1 cellular context compared by ENCODE assay signal in the genomic region with DNA sequence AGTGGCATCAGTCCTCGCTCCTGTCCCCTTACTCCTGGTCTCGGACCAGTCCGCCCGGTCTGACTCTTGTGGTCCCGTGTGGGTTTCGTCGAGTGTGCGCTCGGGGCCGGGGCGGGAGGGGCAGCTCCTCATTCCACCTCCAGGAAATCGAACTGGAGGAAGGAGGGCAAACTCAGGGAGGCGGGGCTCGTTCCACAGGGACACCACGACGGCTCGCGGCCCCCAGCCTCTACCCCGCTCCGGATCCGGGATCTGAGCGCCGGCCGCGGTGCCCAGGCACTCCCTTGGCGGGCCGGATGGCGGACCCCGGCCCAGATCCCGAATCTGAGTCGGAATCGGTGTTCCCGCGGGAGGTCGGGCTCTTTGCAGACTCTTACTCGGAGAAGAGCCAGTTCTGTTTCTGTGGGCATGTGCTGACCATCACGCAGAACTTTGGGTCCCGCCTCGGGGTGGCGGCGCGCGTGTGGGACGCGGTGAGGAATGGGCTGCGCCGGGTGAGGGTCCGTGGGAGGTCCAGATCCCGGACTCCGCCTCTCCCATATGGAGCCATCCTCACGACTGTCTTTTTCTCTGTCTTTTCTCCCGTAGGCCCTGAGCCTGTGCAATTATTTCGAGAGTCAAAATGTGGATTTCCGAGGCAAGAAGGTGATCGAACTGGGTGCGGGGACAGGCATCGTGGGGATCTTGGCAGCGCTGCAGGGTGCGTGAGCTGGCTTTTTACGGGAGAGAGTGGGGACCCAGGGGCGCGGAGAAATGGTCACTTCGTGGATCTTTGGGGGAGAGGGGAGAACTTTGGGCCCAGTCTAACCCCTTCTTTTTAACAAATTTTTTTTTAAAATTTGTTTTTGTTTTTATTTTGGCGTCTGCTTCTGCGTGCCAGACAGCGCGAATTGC.
A peak's percentile ranks its signal among the peaks of the same experiment; 100 is the strongest.
TF ChIP-seq lines count a peak whose summit lies in the region.

A gene (plus strand): TSS at position 186 of the 894 bp plus-strand sequence. CDS start 111 bp downstream, at position 297.

TF ChIP-seq in K562, 482 proteins besides CTCF, POLR2A, EP300 and RAD21 (continued from another document and continues in another):
- TF ChIP-seq, protein P1, sequence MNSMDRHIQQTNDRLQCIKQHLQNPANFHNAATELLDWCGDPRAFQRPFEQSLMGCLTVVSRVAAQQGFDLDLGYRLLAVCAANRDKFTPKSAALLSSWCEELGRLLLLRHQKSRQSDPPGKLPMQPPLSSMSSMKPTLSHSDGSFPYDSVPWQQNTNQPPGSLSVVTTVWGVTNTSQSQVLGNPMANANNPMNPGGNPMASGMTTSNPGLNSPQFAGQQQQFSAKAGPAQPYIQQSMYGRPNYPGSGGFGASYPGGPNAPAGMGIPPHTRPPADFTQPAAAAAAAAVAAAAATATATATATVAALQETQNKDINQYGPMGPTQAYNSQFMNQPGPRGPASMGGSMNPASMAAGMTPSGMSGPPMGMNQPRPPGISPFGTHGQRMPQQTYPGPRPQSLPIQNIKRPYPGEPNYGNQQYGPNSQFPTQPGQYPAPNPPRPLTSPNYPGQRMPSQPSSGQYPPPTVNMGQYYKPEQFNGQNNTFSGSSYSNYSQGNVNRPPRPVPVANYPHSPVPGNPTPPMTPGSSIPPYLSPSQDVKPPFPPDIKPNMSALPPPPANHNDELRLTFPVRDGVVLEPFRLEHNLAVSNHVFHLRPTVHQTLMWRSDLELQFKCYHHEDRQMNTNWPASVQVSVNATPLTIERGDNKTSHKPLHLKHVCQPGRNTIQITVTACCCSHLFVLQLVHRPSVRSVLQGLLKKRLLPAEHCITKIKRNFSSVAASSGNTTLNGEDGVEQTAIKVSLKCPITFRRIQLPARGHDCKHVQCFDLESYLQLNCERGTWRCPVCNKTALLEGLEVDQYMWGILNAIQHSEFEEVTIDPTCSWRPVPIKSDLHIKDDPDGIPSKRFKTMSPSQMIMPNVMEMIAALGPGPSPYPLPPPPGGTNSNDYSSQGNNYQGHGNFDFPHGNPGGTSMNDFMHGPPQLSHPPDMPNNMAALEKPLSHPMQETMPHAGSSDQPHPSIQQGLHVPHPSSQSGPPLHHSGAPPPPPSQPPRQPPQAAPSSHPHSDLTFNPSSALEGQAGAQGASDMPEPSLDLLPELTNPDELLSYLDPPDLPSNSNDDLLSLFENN (IDR thresholded peaks at IDR 0.05; ENCODE audit: low read depth in 2 of 2, low read length in 2 of 2): no peak
- peak; percentile 74; the same call in 1 of the 2 replicates for TF ChIP-seq L3MBTL2 (IDR thresholded peaks at IDR 0.05)
- no peak for TF ChIP-seq HLTF (IDR thresholded peaks at IDR 0.05)
- TF ChIP-seq, protein P2, sequence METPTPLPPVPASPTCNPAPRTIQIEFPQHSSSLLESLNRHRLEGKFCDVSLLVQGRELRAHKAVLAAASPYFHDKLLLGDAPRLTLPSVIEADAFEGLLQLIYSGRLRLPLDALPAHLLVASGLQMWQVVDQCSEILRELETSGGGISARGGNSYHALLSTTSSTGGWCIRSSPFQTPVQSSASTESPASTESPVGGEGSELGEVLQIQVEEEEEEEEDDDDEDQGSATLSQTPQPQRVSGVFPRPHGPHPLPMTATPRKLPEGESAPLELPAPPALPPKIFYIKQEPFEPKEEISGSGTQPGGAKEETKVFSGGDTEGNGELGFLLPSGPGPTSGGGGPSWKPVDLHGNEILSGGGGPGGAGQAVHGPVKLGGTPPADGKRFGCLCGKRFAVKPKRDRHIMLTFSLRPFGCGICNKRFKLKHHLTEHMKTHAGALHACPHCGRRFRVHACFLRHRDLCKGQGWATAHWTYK (CRISPR knock-in tag; IDR thresholded peaks at IDR 0.05): no peak
- no peak for TF ChIP-seq HEY1 (CRISPR knock-in tag; IDR thresholded peaks at IDR 0.05; ENCODE audit: borderline replicate concordance)
- TF ChIP-seq ERF (CRISPR knock-in tag; IDR thresholded peaks at IDR 0.05): no peak
- TF ChIP-seq, protein P3, sequence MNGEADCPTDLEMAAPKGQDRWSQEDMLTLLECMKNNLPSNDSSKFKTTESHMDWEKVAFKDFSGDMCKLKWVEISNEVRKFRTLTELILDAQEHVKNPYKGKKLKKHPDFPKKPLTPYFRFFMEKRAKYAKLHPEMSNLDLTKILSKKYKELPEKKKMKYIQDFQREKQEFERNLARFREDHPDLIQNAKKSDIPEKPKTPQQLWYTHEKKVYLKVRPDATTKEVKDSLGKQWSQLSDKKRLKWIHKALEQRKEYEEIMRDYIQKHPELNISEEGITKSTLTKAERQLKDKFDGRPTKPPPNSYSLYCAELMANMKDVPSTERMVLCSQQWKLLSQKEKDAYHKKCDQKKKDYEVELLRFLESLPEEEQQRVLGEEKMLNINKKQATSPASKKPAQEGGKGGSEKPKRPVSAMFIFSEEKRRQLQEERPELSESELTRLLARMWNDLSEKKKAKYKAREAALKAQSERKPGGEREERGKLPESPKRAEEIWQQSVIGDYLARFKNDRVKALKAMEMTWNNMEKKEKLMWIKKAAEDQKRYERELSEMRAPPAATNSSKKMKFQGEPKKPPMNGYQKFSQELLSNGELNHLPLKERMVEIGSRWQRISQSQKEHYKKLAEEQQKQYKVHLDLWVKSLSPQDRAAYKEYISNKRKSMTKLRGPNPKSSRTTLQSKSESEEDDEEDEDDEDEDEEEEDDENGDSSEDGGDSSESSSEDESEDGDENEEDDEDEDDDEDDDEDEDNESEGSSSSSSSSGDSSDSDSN (IDR thresholded peaks at IDR 0.05; ENCODE audit: borderline replicate concordance in 1 of 2, low read depth in 2 of 2, low read length in 2 of 2): no peak
- TF ChIP-seq, protein P4, sequence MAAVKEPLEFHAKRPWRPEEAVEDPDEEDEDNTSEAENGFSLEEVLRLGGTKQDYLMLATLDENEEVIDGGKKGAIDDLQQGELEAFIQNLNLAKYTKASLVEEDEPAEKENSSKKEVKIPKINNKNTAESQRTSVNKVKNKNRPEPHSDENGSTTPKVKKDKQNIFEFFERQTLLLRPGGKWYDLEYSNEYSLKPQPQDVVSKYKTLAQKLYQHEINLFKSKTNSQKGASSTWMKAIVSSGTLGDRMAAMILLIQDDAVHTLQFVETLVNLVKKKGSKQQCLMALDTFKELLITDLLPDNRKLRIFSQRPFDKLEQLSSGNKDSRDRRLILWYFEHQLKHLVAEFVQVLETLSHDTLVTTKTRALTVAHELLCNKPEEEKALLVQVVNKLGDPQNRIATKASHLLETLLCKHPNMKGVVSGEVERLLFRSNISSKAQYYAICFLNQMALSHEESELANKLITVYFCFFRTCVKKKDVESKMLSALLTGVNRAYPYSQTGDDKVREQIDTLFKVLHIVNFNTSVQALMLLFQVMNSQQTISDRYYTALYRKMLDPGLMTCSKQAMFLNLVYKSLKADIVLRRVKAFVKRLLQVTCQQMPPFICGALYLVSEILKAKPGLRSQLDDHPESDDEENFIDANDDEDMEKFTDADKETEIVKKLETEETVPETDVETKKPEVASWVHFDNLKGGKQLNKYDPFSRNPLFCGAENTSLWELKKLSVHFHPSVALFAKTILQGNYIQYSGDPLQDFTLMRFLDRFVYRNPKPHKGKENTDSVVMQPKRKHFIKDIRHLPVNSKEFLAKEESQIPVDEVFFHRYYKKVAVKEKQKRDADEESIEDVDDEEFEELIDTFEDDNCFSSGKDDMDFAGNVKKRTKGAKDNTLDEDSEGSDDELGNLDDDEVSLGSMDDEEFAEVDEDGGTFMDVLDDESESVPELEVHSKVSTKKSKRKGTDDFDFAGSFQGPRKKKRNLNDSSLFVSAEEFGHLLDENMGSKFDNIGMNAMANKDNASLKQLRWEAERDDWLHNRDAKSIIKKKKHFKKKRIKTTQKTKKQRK (IDR thresholded peaks at IDR 0.05; ENCODE audit: borderline replicate concordance, low read depth, low read length): no peak
- TF ChIP-seq TEAD4 (IDR thresholded peaks at IDR 0.05; ENCODE audit: low read length): no peak
- no peak for TF ChIP-seq TEAD4 (CRISPR knock-in tag; IDR thresholded peaks at IDR 0.05; ENCODE audit: borderline replicate concordance)
- no peak for TF ChIP-seq SAFB2 (IDR thresholded peaks at IDR 0.05; ENCODE audit: borderline replicate concordance, low read depth, low read length, severe bottlenecking)
- no peak for TF ChIP-seq PRPF4 (IDR thresholded peaks at IDR 0.05; ENCODE audit: insufficient read depth, low read depth, low read length, poor library complexity, severe bottlenecking)
- no peak for TF ChIP-seq ZNF707 (CRISPR knock-in tag; conservative IDR thresholded peaks at IDR 0.05)
- TF ChIP-seq CAMTA2 (CRISPR knock-in tag; conservative IDR thresholded peaks at IDR 0.05): no peak
- TF ChIP-seq, protein P5, sequence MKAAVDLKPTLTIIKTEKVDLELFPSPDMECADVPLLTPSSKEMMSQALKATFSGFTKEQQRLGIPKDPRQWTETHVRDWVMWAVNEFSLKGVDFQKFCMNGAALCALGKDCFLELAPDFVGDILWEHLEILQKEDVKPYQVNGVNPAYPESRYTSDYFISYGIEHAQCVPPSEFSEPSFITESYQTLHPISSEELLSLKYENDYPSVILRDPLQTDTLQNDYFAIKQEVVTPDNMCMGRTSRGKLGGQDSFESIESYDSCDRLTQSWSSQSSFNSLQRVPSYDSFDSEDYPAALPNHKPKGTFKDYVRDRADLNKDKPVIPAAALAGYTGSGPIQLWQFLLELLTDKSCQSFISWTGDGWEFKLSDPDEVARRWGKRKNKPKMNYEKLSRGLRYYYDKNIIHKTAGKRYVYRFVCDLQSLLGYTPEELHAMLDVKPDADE (conservative IDR thresholded peaks at IDR 0.05; ENCODE audit: control insufficient read depth, low read depth, low read length): no peak
- TF ChIP-seq, protein P6, sequence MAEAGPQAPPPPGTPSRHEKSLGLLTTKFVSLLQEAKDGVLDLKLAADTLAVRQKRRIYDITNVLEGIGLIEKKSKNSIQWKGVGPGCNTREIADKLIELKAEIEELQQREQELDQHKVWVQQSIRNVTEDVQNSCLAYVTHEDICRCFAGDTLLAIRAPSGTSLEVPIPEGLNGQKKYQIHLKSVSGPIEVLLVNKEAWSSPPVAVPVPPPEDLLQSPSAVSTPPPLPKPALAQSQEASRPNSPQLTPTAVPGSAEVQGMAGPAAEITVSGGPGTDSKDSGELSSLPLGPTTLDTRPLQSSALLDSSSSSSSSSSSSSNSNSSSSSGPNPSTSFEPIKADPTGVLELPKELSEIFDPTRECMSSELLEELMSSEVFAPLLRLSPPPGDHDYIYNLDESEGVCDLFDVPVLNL (CRISPR knock-in tag; IDR thresholded peaks at IDR 0.05; ENCODE audit: low read depth): 0 out of 2 replicates have a peak, but pooled peaks have one; percentile 6
- TF ChIP-seq, protein P7, sequence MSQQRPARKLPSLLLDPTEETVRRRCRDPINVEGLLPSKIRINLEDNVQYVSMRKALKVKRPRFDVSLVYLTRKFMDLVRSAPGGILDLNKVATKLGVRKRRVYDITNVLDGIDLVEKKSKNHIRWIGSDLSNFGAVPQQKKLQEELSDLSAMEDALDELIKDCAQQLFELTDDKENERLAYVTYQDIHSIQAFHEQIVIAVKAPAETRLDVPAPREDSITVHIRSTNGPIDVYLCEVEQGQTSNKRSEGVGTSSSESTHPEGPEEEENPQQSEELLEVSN (IDR thresholded peaks at IDR 0.05; ENCODE audit: borderline replicate concordance in 1 of 2, extremely low read depth in 1 of 2, insufficient read depth in 1 of 2, insufficient read length in 1 of 2, low read depth in 1 of 2, low read length in 1 of 2, poor library complexity in 1 of 2, severe bottlenecking in 1 of 2): peak in 1 of 2 experiments; percentile 66
- TF ChIP-seq ZNF124 (CRISPR knock-in tag; IDR thresholded peaks at IDR 0.05): no peak
- no peak for TF ChIP-seq CXXC5 (CRISPR knock-in tag; IDR thresholded peaks at IDR 0.05)
- no peak for TF ChIP-seq KDM5B (IDR thresholded peaks at IDR 0.05; ENCODE audit: insufficient replicate concordance, low read depth, low read length)
- no peak for TF ChIP-seq ZNF75A (CRISPR knock-in tag; IDR thresholded peaks at IDR 0.05)
- TF ChIP-seq RBBP5 (IDR thresholded peaks at IDR 0.05; ENCODE audit: borderline replicate concordance, insufficient read depth, low read length, poor library complexity, severe bottlenecking): peak; percentile 79
- TF ChIP-seq ZC3H8 (IDR thresholded peaks at IDR 0.05): no peak
- TF ChIP-seq, protein P8, sequence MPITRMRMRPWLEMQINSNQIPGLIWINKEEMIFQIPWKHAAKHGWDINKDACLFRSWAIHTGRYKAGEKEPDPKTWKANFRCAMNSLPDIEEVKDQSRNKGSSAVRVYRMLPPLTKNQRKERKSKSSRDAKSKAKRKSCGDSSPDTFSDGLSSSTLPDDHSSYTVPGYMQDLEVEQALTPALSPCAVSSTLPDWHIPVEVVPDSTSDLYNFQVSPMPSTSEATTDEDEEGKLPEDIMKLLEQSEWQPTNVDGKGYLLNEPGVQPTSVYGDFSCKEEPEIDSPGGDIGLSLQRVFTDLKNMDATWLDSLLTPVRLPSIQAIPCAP (CRISPR knock-in tag; IDR thresholded peaks at IDR 0.05; ENCODE audit: borderline replicate concordance): no peak
- TF ChIP-seq, protein P9, sequence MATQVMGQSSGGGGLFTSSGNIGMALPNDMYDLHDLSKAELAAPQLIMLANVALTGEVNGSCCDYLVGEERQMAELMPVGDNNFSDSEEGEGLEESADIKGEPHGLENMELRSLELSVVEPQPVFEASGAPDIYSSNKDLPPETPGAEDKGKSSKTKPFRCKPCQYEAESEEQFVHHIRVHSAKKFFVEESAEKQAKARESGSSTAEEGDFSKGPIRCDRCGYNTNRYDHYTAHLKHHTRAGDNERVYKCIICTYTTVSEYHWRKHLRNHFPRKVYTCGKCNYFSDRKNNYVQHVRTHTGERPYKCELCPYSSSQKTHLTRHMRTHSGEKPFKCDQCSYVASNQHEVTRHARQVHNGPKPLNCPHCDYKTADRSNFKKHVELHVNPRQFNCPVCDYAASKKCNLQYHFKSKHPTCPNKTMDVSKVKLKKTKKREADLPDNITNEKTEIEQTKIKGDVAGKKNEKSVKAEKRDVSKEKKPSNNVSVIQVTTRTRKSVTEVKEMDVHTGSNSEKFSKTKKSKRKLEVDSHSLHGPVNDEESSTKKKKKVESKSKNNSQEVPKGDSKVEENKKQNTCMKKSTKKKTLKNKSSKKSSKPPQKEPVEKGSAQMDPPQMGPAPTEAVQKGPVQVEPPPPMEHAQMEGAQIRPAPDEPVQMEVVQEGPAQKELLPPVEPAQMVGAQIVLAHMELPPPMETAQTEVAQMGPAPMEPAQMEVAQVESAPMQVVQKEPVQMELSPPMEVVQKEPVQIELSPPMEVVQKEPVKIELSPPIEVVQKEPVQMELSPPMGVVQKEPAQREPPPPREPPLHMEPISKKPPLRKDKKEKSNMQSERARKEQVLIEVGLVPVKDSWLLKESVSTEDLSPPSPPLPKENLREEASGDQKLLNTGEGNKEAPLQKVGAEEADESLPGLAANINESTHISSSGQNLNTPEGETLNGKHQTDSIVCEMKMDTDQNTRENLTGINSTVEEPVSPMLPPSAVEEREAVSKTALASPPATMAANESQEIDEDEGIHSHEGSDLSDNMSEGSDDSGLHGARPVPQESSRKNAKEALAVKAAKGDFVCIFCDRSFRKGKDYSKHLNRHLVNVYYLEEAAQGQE (CRISPR knock-in tag; IDR thresholded peaks at IDR 0.05; ENCODE audit: low read depth): no peak
- no peak for TF ChIP-seq POLR3G (IDR thresholded peaks at IDR 0.05; ENCODE audit: extremely low read depth, insufficient read length, insufficient replicate concordance)
- TF ChIP-seq STAG1 (CRISPR knock-in tag; IDR thresholded peaks at IDR 0.05; ENCODE audit: borderline replicate concordance): 0 out of 2 replicates have a peak, but pooled peaks have one; percentile 30
- TF ChIP-seq ATF1 (CRISPR knock-in tag; IDR thresholded peaks at IDR 0.05): no peak
- TF ChIP-seq ATF1 (tag; IDR thresholded peaks at IDR 0.05): no peak
- TF ChIP-seq GABPB1 (CRISPR knock-in tag; IDR thresholded peaks at IDR 0.05): 0 out of 2 replicates have a peak, but pooled peaks have one; percentile 39
- no peak for TF ChIP-seq SMC3 (conservative IDR thresholded peaks at IDR 0.05; ENCODE audit: insufficient read depth, low read depth, low read length)
- TF ChIP-seq HDAC6 (IDR thresholded peaks at IDR 0.05; ENCODE audit: low read depth, low read length): no peak
- peak; percentile 20; the same call in 1 of the 2 replicates for TF ChIP-seq ZFX (CRISPR knock-in tag; IDR thresholded peaks at IDR 0.05)
- TF ChIP-seq BDP1 (IDR thresholded peaks at IDR 0.05; ENCODE audit: insufficient read depth, insufficient read length): no peak
- no peak for TF ChIP-seq ZNF644 (tag; IDR thresholded peaks at IDR 0.05; ENCODE audit: low read depth)
- TF ChIP-seq ESRRA (IDR thresholded peaks at IDR 0.05; ENCODE audit: borderline replicate concordance, low read depth): 0 out of 2 replicates have a peak, but pooled peaks have one; percentile 2
